In genomic region chr4:139452000-139452399, GRCh38 we compare ENCODE assay signal across 11 cellular contexts. TPM values are rescaled to one million over a fixed set of nuclear protein-coding genes. Genes with fewer than 3 reads are reported as not detected.
DNase-seq lines count a peak whose midpoint lies in the region; FAIRE-seq and TF ChIP-seq lines count a peak whose summit lies in the region.
"Had no signal": no experiment of that assay in that cellular context is flagged by ENCODE, and none has a peak within 500 bp of the region (broad histone marks: within the 10 kb centered on the region; RNA-seq: fewer than 3 reads in every experiment).

No MANE protein-coding gene starts in this region.

- no peak overlapping the region for H3K18ac ChIP-seq in H1 (ENCODE audit: extremely low read depth, low read length)

- H3K27ac Mint-ChIP-seq in nephron progenitor cell = no peak overlapping the region

- peaks cover 45% of the 10 kb centered on the region for H3K36me3 Mint-ChIP-seq in nephron progenitor cell (ENCODE audit: low read depth)

- peaks cover 10% of the 10 kb centered on the region for H3K79me2 ChIP-seq in OCI-LY3 (ENCODE audit: low read length)
- H3K79me2 ChIP-seq in H1 (ENCODE audit: control insufficient read depth in 1 of 2, insufficient read depth in 2 of 2, low read length in 2 of 2) = peaks cover 3 to 35% of the 10 kb centered on the region in 2 experiments; a peak in 3 of 4 replicates

- H3K27ac ChIP-seq in OCI-LY3 (ENCODE audit: low read length) (no peak overlapping the region), H1 (ENCODE audit: low read depth, low read length) (no peak overlapping the region), suprapubic skin (no peak overlapping the region)

- peaks cover 45% of the 10 kb centered on the region for H3K4me1 Mint-ChIP-seq in nephron progenitor cell

- H4K20me1 ChIP-seq in OCI-LY3 (ENCODE audit: insufficient read depth, low read length) = no peaks in the 10 kb centered on the region
- H4K20me1 ChIP-seq in H1 (replicated peaks in 1 of 2; ENCODE audit: control insufficient read depth in 1 of 2, insufficient read depth in 2 of 2, low read length in 2 of 2) = peaks cover 0 to 1% of the 10 kb centered on the region in 2 experiments

- H3K9me3 ChIP-seq in ES-I3 (ENCODE audit: control insufficient read depth, insufficient read depth, low read length) (no peaks in the 10 kb centered on the region), OCI-LY3 (ENCODE audit: insufficient read depth, low read length) (no peaks in the 10 kb centered on the region), H1 (ENCODE audit: insufficient read depth in 2 of 2, low read depth in 1 of 2, low read length in 1 of 2) (no peaks in the 10 kb centered on the region), suprapubic skin (no peaks in the 10 kb centered on the region)
- H3K9me3 ChIP-seq: MG63 had no signal

- no peak overlapping the region for H4K8ac ChIP-seq in H1 (ENCODE audit: extremely low read depth, insufficient read depth, low read length)

- H3K4me1 ChIP-seq in ES-I3 (ENCODE audit: insufficient read depth, low read length) = peaks cover 11% of the 10 kb centered on the region
- H3K4me1 ChIP-seq in OCI-LY3 (ENCODE audit: low read length) = peaks cover 33% of the 10 kb centered on the region
- peaks cover 0 to 11% (median 3%) of the 10 kb centered on the region in 4 experiments; a peak in 5 of 7 replicates for H3K4me1 ChIP-seq in H1 (replicated peaks in 1 of 4; ENCODE audit: control insufficient read depth in 3 of 4, insufficient read depth in 4 of 4, low read length in 3 of 4)
- H3K4me1 ChIP-seq in suprapubic skin = peaks cover 40% of the 10 kb centered on the region

- peaks cover 4% of the 10 kb centered on the region for H3K27me3 Mint-ChIP-seq in nephron progenitor cell (ENCODE audit: low read depth, poor library complexity)

- WGBS in H1 (ENCODE audit: extremely low coverage in 1 of 2, insufficient coverage in 1 of 2, insufficient read length in 1 of 2, insufficient replicate concordance in 2 of 2, low coverage in 1 of 2, low lambda C conversion rate in 2 of 2, missing lambda C conversion rate in 1 of 2), 2 experiments = 81% methylated on average over 1 of the region's 1 CpG; no CpG with 5 or more reads in 1 of the 2 experiments
- 71% methylated on average over 1 of the region's 1 CpG for WGBS in suprapubic skin

- no peak overlapping the region for H3K23ac ChIP-seq in H1 (ENCODE audit: insufficient read length)

- H3K4me3 ChIP-seq in OCI-LY3 (ENCODE audit: low read length) (peak overlapping the region; percentile 80), H1 (ENCODE audit: extremely low read depth in 1 of 4, insufficient read depth in 2 of 4, low read depth in 3 of 4, low read length in 4 of 4) (peak overlapping the region in 2 of 4 experiments; percentile 67 to 88; a peak in 2 of 8 replicates), suprapubic skin (no peak overlapping the region)

- H3K23me2 ChIP-seq in H1 (ENCODE audit: low read depth, low read length) = peaks cover 8% of the 10 kb centered on the region

- no peaks in the 10 kb centered on the region; the same call in 1 of the 2 replicates for H3K79me1 ChIP-seq in H1 (ENCODE audit: low read depth, low read length)

- no peak overlapping the region for H3K56ac ChIP-seq in H1 (replicated peaks; ENCODE audit: insufficient read length, low read depth, low read length)

- POLR2A ChIA-PET in H1 (lab: Charles Lee; ENCODE audit: partially characterized antibody) = interaction anchor here (0.6 to 2.8 kb wide), 2 partner anchors 8 to 83 kb away, joined by 3 to 21 read pairs; no protein-coding TSS in a partner anchor

- CTCF ChIA-PET in H1 (lab: Charles Lee; ENCODE audit: partially characterized antibody) = interaction anchor here (1.4 kb wide), 1 partner anchor 21 kb away, joined by 3 read pairs; no protein-coding TSS in a partner anchor

- H4K91ac ChIP-seq in H1 (replicated peaks; ENCODE audit: insufficient read length, low read length) = no peak overlapping the region

- H2AK5ac ChIP-seq in H1 (ENCODE audit: low read depth, low read length) = no peak overlapping the region

- no peak for TF ChIP-seq POLR2A in H1 (IDR thresholded peaks at IDR 0.05; ENCODE audit: control extremely low read depth in 1 of 2, low read depth in 2 of 2, low read length in 2 of 2)
- TF ChIP-seq POLR2A in suprapubic skin (IDR thresholded peaks at IDR 0.05) = no peak

- TF ChIP-seq EP300 in H1 (IDR thresholded peaks at IDR 0.05; ENCODE audit: borderline replicate concordance in 1 of 2, low read depth in 2 of 2, low read length in 2 of 2) = no peak
- no peak for TF ChIP-seq EP300 in suprapubic skin (IDR thresholded peaks at IDR 0.05)

- no peak for FAIRE-seq in H1 (lab: Jason Lieb, UNC)

- TF ChIP-seq CTCF in OCI-LY3 (IDR thresholded peaks at IDR 0.05; ENCODE audit: low read depth, low read length) = no peak
- TF ChIP-seq CTCF in H1 (IDR thresholded peaks at IDR 0.05; ENCODE audit: control extremely low read depth in 1 of 3, insufficient read depth in 1 of 3, low read depth in 1 of 3, low read length in 3 of 3) = no peak
- no peak for TF ChIP-seq CTCF in nephron progenitor cell (IDR thresholded peaks at IDR 0.05)
- no peak for TF ChIP-seq CTCF in suprapubic skin (IDR thresholded peaks at IDR 0.05)

- no peak overlapping the region for H2BK20ac ChIP-seq in H1 (ENCODE audit: low read length)

- H3K4ac ChIP-seq in H1 (replicated peaks; ENCODE audit: insufficient read length, low read depth, low read length) = no peak overlapping the region

- H4K5ac ChIP-seq in H1 (ENCODE audit: insufficient read length, low read depth, low read length) = no peak overlapping the region

- H3K27me3 ChIP-seq in OCI-LY3 (ENCODE audit: low read depth, low read length) = no peaks in the 10 kb centered on the region
- no peaks in the 10 kb centered on the region for H3K27me3 ChIP-seq in H1 (replicated peaks in 1 of 4; ENCODE audit: control insufficient read depth in 3 of 4, extremely low read depth in 1 of 4, insufficient read depth in 3 of 4, low read length in 3 of 4)
- no peaks in the 10 kb centered on the region for H3K27me3 ChIP-seq in suprapubic skin
- H3K27me3 ChIP-seq: MG63 had no signal

- TF ChIP-seq RAD21 in H1 (IDR thresholded peaks at IDR 0.05 in 1 of 2, conservative IDR thresholded peaks at IDR 0.05 in 1 of 2; ENCODE audit: low read depth in 2 of 2, low read length in 2 of 2) = no peak

- H2BK120ac ChIP-seq in H1 (replicated peaks; ENCODE audit: low read depth, low read length) = no peak overlapping the region

- H3K9ac ChIP-seq in ES-I3 (ENCODE audit: low read depth, low read length) (peak overlapping the region; percentile 93; the same call in 1 of the 2 replicates), OCI-LY3 (ENCODE audit: low read length) (peak overlapping the region; percentile 74; the same call in 1 of the 2 replicates), H1 (replicated peaks in 1 of 4; ENCODE audit: extremely low read depth in 1 of 4, low read depth in 3 of 4, low read length in 3 of 4) (peak overlapping the region in 1 of 4 experiments; percentile 39; a peak in 1 of 7 replicates)

- H3K4me3 Mint-ChIP-seq in nephron progenitor cell = peak overlapping the region; percentile 98

- DNase-seq in H1 (ENCODE audit: low read depth in 1 of 2, low spot score in 2 of 2) (no peak), nephron progenitor cell (no peak), DMS153 (lab: John Stamatoyannopoulos, UW) (no peak), NCI-H2196 (lab: John Stamatoyannopoulos, UW; ENCODE audit: unreplicated experiment) (no peak), NCI-H2171 (lab: John Stamatoyannopoulos, UW) (no peak), suprapubic skin (ENCODE audit: low spot score in 2 of 2) (no peak)
- DNase-seq: MG63; OCI-M1; stimulated activated CD4-positive, alpha-beta T cell treated with anti-CD3 and anti-CD28 coated beads, Interleukin-15, amount 100 ng/mL, for 24 hours had no signal

- H2AFZ ChIP-seq in OCI-LY3 (ENCODE audit: low read depth, low read length) = no peak overlapping the region
- no peak overlapping the region for H2AFZ ChIP-seq in H1 (ENCODE audit: low read length)

- no peak overlapping the region for H2BK5ac ChIP-seq in H1 (ENCODE audit: low read depth, low read length)

- no peak overlapping the region for H2BK15ac ChIP-seq in H1 (ENCODE audit: low read length)

- H3K9me3 Mint-ChIP-seq in nephron progenitor cell = peaks cover 29% of the 10 kb centered on the region

- H2BK12ac ChIP-seq in H1 (ENCODE audit: low read depth, low read length) = no peak overlapping the region

- H3K4me2 ChIP-seq in OCI-LY3 (ENCODE audit: low read length) = peak overlapping the region; percentile 78
- H3K4me2 ChIP-seq in H1 (ENCODE audit: insufficient read depth in 1 of 2, low read depth in 2 of 2, low read length in 2 of 2) = peak overlapping the region; percentile 86 to 92; a peak in 2 of 4 replicates

- no peak overlapping the region for H3K14ac ChIP-seq in H1 (ENCODE audit: insufficient read length)

- H3K36me3 ChIP-seq in ES-I3 (ENCODE audit: insufficient read depth, low read length) (no peaks in the 10 kb centered on the region), OCI-LY3 (replicated peaks; ENCODE audit: low read depth, low read length) (no peaks in the 10 kb centered on the region), H1 (ENCODE audit: control insufficient read depth in 2 of 4, insufficient read depth in 4 of 4, low read length in 3 of 4) (no peaks in the 10 kb centered on the region), suprapubic skin (no peaks in the 10 kb centered on the region)
- H3K36me3 ChIP-seq: MG63 had no signal

TF ChIP-seq in H1, 55 proteins besides CTCF, POLR2A, EP300 and RAD21 (continues in another document):
- TF ChIP-seq KDM4A (IDR thresholded peaks at IDR 0.05; ENCODE audit: low read depth, low read length, severe bottlenecking) = no peak
- no peak for TF ChIP-seq CHD2 (IDR thresholded peaks at IDR 0.05; ENCODE audit: low read length)
- TF ChIP-seq TAF7 (optimal IDR thresholded peaks at IDR 0.05; ENCODE audit: borderline replicate concordance, low read depth, low read length) = no peak
- no peak for TF ChIP-seq SP1 (IDR thresholded peaks at IDR 0.05; ENCODE audit: low read depth, low read length)
- TF ChIP-seq SP2 (IDR thresholded peaks at IDR 0.05; ENCODE audit: low read length) = no peak
- TF ChIP-seq CBX8 (IDR thresholded peaks at IDR 0.05; ENCODE audit: borderline replicate concordance, low read depth, low read length) = no peak
- TF ChIP-seq MAFK (IDR thresholded peaks at IDR 0.05; ENCODE audit: low read depth, low read length) = no peak

RNA-seq across cellular contexts. Expression of gene RAB33B, which starts 1.9 kb away (rescaled TPM):
- total RNA-seq in H1 (2021; fragmentation: NEBNext Ultra II Directional; extraction: Animal tissue kit (Norgen Biotek cat#: 25700)) = 8.6 and 8.7 TPM in 2 replicates
- 4.2 and 4.5 TPM in 2 replicates for polyA plus RNA-seq in H1 (2011; rRNA removed)
- 5.9 TPM for polyA plus RNA-seq in H1 (2011; cell fraction: cytosol; rRNA removed)
- 2.9 TPM for polyA plus RNA-seq in H1 (2011; cell fraction: nucleus; rRNA removed)
- 3.8 to 5.6 TPM (median 4.3 TPM) in 4 replicates for polyA plus RNA-seq in H1 (2012, experiment 1 of 2)
- polyA plus RNA-seq in H1 (2012, experiment 2 of 2) = 1.3 TPM
- 3.8 TPM for polyA plus RNA-seq in H1 (2013, experiment 1 of 2)
- polyA plus RNA-seq in H1 (2013, experiment 2 of 2) = 3.5 TPM
- 8.0 and 9.5 TPM in 2 replicates for polyA minus RNA-seq in H1 (2011; rRNA and poly(A)+ RNA removed)
- polyA minus RNA-seq in H1 (2011; cell fraction: cytosol; rRNA and poly(A)+ RNA removed) = 8.4 TPM
- 5.8 TPM for polyA minus RNA-seq in H1 (2011; cell fraction: nucleus; rRNA and poly(A)+ RNA removed)
- 10 to 100 TPM in 1 of 4 donors, 1 to 10 TPM in 3; 8.1 to 10.8 (median 9.2) TPM for total RNA-seq in suprapubic skin
